Comparison of ENCODE assay signal across 13 cellular contexts in genomic region chr18:13261658-13262357, GRCh38. TPM values are rescaled to one million over a fixed set of nuclear protein-coding genes. Genes with fewer than 3 reads are reported as not detected.
DNase-seq lines count a peak whose midpoint lies in the region; ATAC-seq, FAIRE-seq and TF ChIP-seq lines count a peak whose summit lies in the region.
"Had no signal": no experiment of that assay in that cellular context is flagged by ENCODE, and none has a peak within 500 bp of the region (broad histone marks: within the 10 kb centered on the region; RNA-seq: fewer than 3 reads in every experiment).

No MANE protein-coding gene starts in this region.

- peaks cover 4% of the 10 kb centered on the region for H4K20me1 ChIP-seq in K562 (replicated peaks; ENCODE audit: control insufficient read depth, insufficient read depth, low read length)
- no peaks in the 10 kb centered on the region for H4K20me1 ChIP-seq in HepG2 (ENCODE audit: insufficient read depth, low read length)

- DNase-seq in stimulated activated naive CD8-positive, alpha-beta T cell treated with anti-CD3 and anti-CD28 coated beads, Interleukin-15, amount 100 ng/mL, for 72 hours = no peak
- no peak for DNase-seq in K562 (ENCODE audit: extremely low read depth in 1 of 4, low spot score in 3 of 4)
- DNase-seq in nephron progenitor cell = no peak
- DNase-seq in NCI-H82 (lab: John Stamatoyannopoulos, UW) = no peak
- no peak for DNase-seq in HepG2 (ENCODE audit: low spot score)
- no peak for DNase-seq in NCI-H510A (lab: John Stamatoyannopoulos, UW)
- DNase-seq: brain microvascular endothelial cell, Kasumi-1, NCI-H345 had no signal

- WGBS in K562 (ENCODE audit: insufficient coverage, low coverage, missing lambda C conversion rate) = 25% methylated on average over 21 of the region's 26 CpGs
- 81% methylated on average over 26 of the region's 26 CpGs for WGBS in HepG2 (ENCODE audit: low lambda C conversion rate)

- peaks cover 0 to 6% of the 10 kb centered on the region in 2 experiments; a peak in 2 of 5 replicates for H3K4me1 ChIP-seq in K562 (replicated peaks in 1 of 2; ENCODE audit: control insufficient read depth in 2 of 2, insufficient read depth in 2 of 2, low read length in 2 of 2)
- no peaks in the 10 kb centered on the region for H3K4me1 ChIP-seq in HepG2 (ENCODE audit: insufficient read depth, low read length)

- H3K9me3 Mint-ChIP-seq in stimulated activated naive CD8-positive, alpha-beta T cell treated with anti-CD3 and anti-CD28 coated beads, Interleukin-15, Interleukin-2, amounts not matched to agents 100 ng/mL and 50 ng/mL, for 24 hours = no peaks in the 10 kb centered on the region
- H3K9me3 Mint-ChIP-seq in stimulated activated naive CD8-positive, alpha-beta T cell treated with anti-CD3 and anti-CD28 coated beads, Interleukin-15, amount 100 ng/mL, for 72 hours = no peaks in the 10 kb centered on the region
- H3K9me3 Mint-ChIP-seq in nephron progenitor cell = no peaks in the 10 kb centered on the region

- H3K4me3 ChIP-seq in K562 (no peak overlapping the region), HepG2 (replicated peaks in 1 of 3; ENCODE audit: insufficient read depth in 1 of 3, low read depth in 2 of 3, low read length in 3 of 3) (no peak overlapping the region)

- H2AFZ ChIP-seq in K562 (ENCODE audit: low read depth, low read length) (no peak overlapping the region), HepG2 (ENCODE audit: low read length) (no peak overlapping the region)

- TF ChIP-seq POLR2A in K562 (conservative IDR thresholded peaks at IDR 0.05) (no peak), HepG2 (IDR thresholded peaks at IDR 0.05; ENCODE audit: insufficient read depth in 1 of 2, low read depth in 2 of 2, low read length in 2 of 2) (no peak)

- H3K36me3 ChIP-seq in K562 (ENCODE audit: control insufficient read depth, insufficient read depth, low read length) (no peaks in the 10 kb centered on the region), HepG2 (replicated peaks in 1 of 2; ENCODE audit: control insufficient read depth in 1 of 2, insufficient read depth in 2 of 2, low read length in 2 of 2) (no peaks in the 10 kb centered on the region)
- H3K36me3 ChIP-seq: brain microvascular endothelial cell had no signal

- POLR2A ChIA-PET in K562 (lab: Yijun Ruan, JAX) (no interaction called here), HepG2 (lab: Yijun Ruan, JAX) (no interaction called here)

- H3K9ac ChIP-seq in K562 (ENCODE audit: insufficient read depth in 1 of 2, low read depth in 2 of 2, low read length in 2 of 2) (no peak overlapping the region), HepG2 (ENCODE audit: insufficient read depth, low read depth, low read length) (no peak overlapping the region)

- no peak for FAIRE-seq in K562 (lab: Jason Lieb, UNC)
- FAIRE-seq in HepG2 (lab: Jason Lieb, UNC) = no peak
- FAIRE-seq: TTC549 had no signal

- peaks cover 42% of the 10 kb centered on the region for H3K4me1 Mint-ChIP-seq in stimulated activated naive CD8-positive, alpha-beta T cell treated with anti-CD3 and anti-CD28 coated beads, Interleukin-15, Interleukin-2, amounts not matched to agents 100 ng/mL and 50 ng/mL, for 24 hours (ENCODE audit: low read depth)
- H3K4me1 Mint-ChIP-seq in stimulated activated naive CD8-positive, alpha-beta T cell treated with anti-CD3 and anti-CD28 coated beads, Interleukin-15, amount 100 ng/mL, for 72 hours = peaks cover 51% of the 10 kb centered on the region
- peaks cover 32% of the 10 kb centered on the region for H3K4me1 Mint-ChIP-seq in nephron progenitor cell

- no peaks in the 10 kb centered on the region for H3K27me3 Mint-ChIP-seq in stimulated activated naive CD8-positive, alpha-beta T cell treated with anti-CD3 and anti-CD28 coated beads, Interleukin-15, Interleukin-2, amounts not matched to agents 100 ng/mL and 50 ng/mL, for 24 hours
- H3K27me3 Mint-ChIP-seq in stimulated activated naive CD8-positive, alpha-beta T cell treated with anti-CD3 and anti-CD28 coated beads, Interleukin-15, amount 100 ng/mL, for 72 hours = peaks cover 8% of the 10 kb centered on the region
- H3K27me3 Mint-ChIP-seq in nephron progenitor cell (ENCODE audit: low read depth, poor library complexity) = peaks cover 33% of the 10 kb centered on the region

- intact Hi-C loops in K562 (cut with micrococcal nuclease) (no loop called here), HepG2 (cut with micrococcal nuclease; ENCODE audit: unreplicated experiment) (no loop called here)

- H3K27me3 ChIP-seq in K562 (ENCODE audit: control insufficient read depth in 2 of 2, insufficient read depth in 2 of 2, low read length in 2 of 2) = peaks cover 13 to 43% of the 10 kb centered on the region in 2 experiments
- no peaks in the 10 kb centered on the region for H3K27me3 ChIP-seq in HepG2 (ENCODE audit: control insufficient read depth in 1 of 2, insufficient read depth in 2 of 2, low read length in 2 of 2)
- H3K27me3 ChIP-seq: brain microvascular endothelial cell had no signal

- in situ Hi-C loops in K562 (cut with MboI) = no loop called here
- in situ Hi-C loops in HepG2 (cut with HindIII; ENCODE audit: extremely low pct_ligation_motif_present, low pct_unique_long_range_greater_than_20kb) = no loop called here

- H3K27ac Mint-ChIP-seq in stimulated activated naive CD8-positive, alpha-beta T cell treated with anti-CD3 and anti-CD28 coated beads, Interleukin-15, Interleukin-2, amounts not matched to agents 100 ng/mL and 50 ng/mL, for 24 hours = peak overlapping the region; percentile 2
- no peak overlapping the region for H3K27ac Mint-ChIP-seq in stimulated activated naive CD8-positive, alpha-beta T cell treated with anti-CD3 and anti-CD28 coated beads, Interleukin-15, amount 100 ng/mL, for 72 hours
- H3K27ac Mint-ChIP-seq in nephron progenitor cell = peak overlapping the region; percentile 90

- no peaks in the 10 kb centered on the region for H3K9me1 ChIP-seq in K562 (ENCODE audit: control insufficient read depth, insufficient read depth, low read length)

- no peak for ATAC-seq in stimulated activated naive CD8-positive, alpha-beta T cell treated with anti-CD3 and anti-CD28 coated beads, Interleukin-15, amount 100 ng/mL, for 72 hours
- ATAC-seq in K562 = peak; percentile 19; the same call in 1 of the 3 replicates
- no peak for ATAC-seq in HG03354 (IDR thresholded peaks at IDR 0.05; ENCODE audit: poor library complexity, severe bottlenecking, unreplicated experiment)
- no peak for ATAC-seq in HepG2

- TF ChIP-seq RAD21 in K562 (CRISPR knock-in tag; conservative IDR thresholded peaks at IDR 0.05 in 1 of 2, IDR thresholded peaks at IDR 0.05 in 1 of 2) = no peak
- no peak for TF ChIP-seq RAD21 in HepG2 (CRISPR knock-in tag; IDR thresholded peaks at IDR 0.05)

- no peak overlapping the region for H3K27ac ChIP-seq in K562 (ENCODE audit: extremely low read depth, low read depth, low read length)
- H3K27ac ChIP-seq in HepG2 (ENCODE audit: extremely low read length, insufficient read depth, low read length) = no peak overlapping the region
- H3K27ac ChIP-seq: brain microvascular endothelial cell had no signal

- TF ChIP-seq CTCF in K562 (IDR thresholded peaks at IDR 0.05 in 2 of 3, conservative IDR thresholded peaks at IDR 0.05 in 1 of 3; ENCODE audit: insufficient read depth in 2 of 3, low read depth in 1 of 3, low read length in 3 of 3) = no peak
- TF ChIP-seq CTCF in nephron progenitor cell (IDR thresholded peaks at IDR 0.05) = no peak
- no peak for TF ChIP-seq CTCF in HepG2 (CRISPR knock-in tag; IDR thresholded peaks at IDR 0.05)

- no peaks in the 10 kb centered on the region for H3K36me3 Mint-ChIP-seq in stimulated activated naive CD8-positive, alpha-beta T cell treated with anti-CD3 and anti-CD28 coated beads, Interleukin-15, Interleukin-2, amounts not matched to agents 100 ng/mL and 50 ng/mL, for 24 hours (ENCODE audit: low read depth)
- H3K36me3 Mint-ChIP-seq in nephron progenitor cell (ENCODE audit: low read depth) = no peaks in the 10 kb centered on the region

- TF ChIP-seq EP300 in K562 (IDR thresholded peaks at IDR 0.05; ENCODE audit: low read length) = no peak
- TF ChIP-seq EP300 in HepG2 (IDR thresholded peaks at IDR 0.05; ENCODE audit: low read depth in 2 of 2, low read length in 2 of 2) = no peak
- no peak for TF ChIP-seq EP300 in HepG2 (CRISPR knock-in tag; IDR thresholded peaks at IDR 0.05; ENCODE audit: borderline replicate concordance)

- CTCF ChIA-PET in K562 (lab: Yijun Ruan, JAX; ENCODE audit: low intra/inter-chr PET ratio) = no interaction called here
- CTCF ChIA-PET in HepG2 (lab: Yijun Ruan, JAX; ENCODE audit: low intra/inter-chr PET ratio, low total read pairs) = no interaction called here

- BruUV-seq in K562 (replicated peaks; lab: Mats Ljungman, UMichigan) (no TSS peak), HepG2 (replicated peaks; lab: Mats Ljungman, UMichigan) (no TSS peak)

- no peaks in the 10 kb centered on the region for H3K9me3 ChIP-seq in K562 (replicated peaks; ENCODE audit: control insufficient read depth, insufficient read depth, low read depth, low read length)
- no peaks in the 10 kb centered on the region for H3K9me3 ChIP-seq in HepG2 (ENCODE audit: low read length)

- no peaks in the 10 kb centered on the region for H3K79me2 ChIP-seq in K562 (ENCODE audit: control insufficient read depth, insufficient read depth, low read length)
- H3K79me2 ChIP-seq in HepG2 (ENCODE audit: insufficient read depth, low read length) = no peaks in the 10 kb centered on the region

- H3K4me2 ChIP-seq in K562 (ENCODE audit: insufficient read depth, low read length) = no peak overlapping the region
- H3K4me2 ChIP-seq in HepG2 (ENCODE audit: low read depth, low read length) = no peak overlapping the region

- H3K4me3 Mint-ChIP-seq in stimulated activated naive CD8-positive, alpha-beta T cell treated with anti-CD3 and anti-CD28 coated beads, Interleukin-15, Interleukin-2, amounts not matched to agents 100 ng/mL and 50 ng/mL, for 24 hours = no peak overlapping the region
- peak overlapping the region in 1 of 2 donors; percentile 58 for H3K4me3 Mint-ChIP-seq in stimulated activated naive CD8-positive, alpha-beta T cell treated with anti-CD3 and anti-CD28 coated beads, Interleukin-15, amount 100 ng/mL, for 72 hours
- H3K4me3 Mint-ChIP-seq in nephron progenitor cell = no peak overlapping the region

RNA-seq across cellular contexts. Expression of gene LDLRAD4, which starts 43.2 kb away (rescaled TPM):
- not detected in 2 replicates for total RNA-seq in K562 (2011; cell fraction: chromatin; rRNA removed; ENCODE audit: low replicate concordance)
- not detected in 2 replicates for total RNA-seq in K562 (2011; cell fraction: nucleolus; rRNA removed)
- total RNA-seq in K562 (2011; cell fraction: nucleoplasm; rRNA removed) = not detected in 2 replicates
- total RNA-seq in K562 (2014; rRNA removed) (not detected in 2 replicates), K562 (2014; rRNA removed; fragmentation: Illumina TruSeq; extraction: Trizol) (not detected in 2 replicates), K562 (2015; rRNA removed; fragmentation: Illumina TruSeq; extraction: Trizol) (not detected in 2 replicates), K562 (2021) (0.25 TPM in 1 of 2 replicates, not detected in the other), HepG2 (2016; rRNA removed; fragmentation: Illumina TruSeq; extraction: Trizol) (10.4 and 13.6 TPM in 2 replicates)
- polyA plus RNA-seq in K562 (2011; rRNA removed) (not detected in 2 replicates), K562 (2014; fragmentation: Illumina TruSeq; extraction: Trizol) (not detected in 2 replicates), K562 (2014; fragmentation: Nextera tagmentation; extraction: Ambion mirVana) (under 1 TPM in 1 of 2 experiments, not detected in 1; 0.01 TPM), K562 (2014; rRNA removed) (not detected in 2 replicates), HepG2 (2011; rRNA removed) (11.8 and 20.9 TPM in 2 replicates)
- polyA plus RNA-seq in K562 (2011; cell fraction: cytosol; rRNA removed) = not detected in 2 replicates
- polyA plus RNA-seq in K562 (2011; cell fraction: nucleus; rRNA removed) = not detected in 2 replicates
- 0.07 and 0.96 TPM in 2 replicates for polyA plus RNA-seq in K562 (2012)
- not detected in 2 replicates for polyA minus RNA-seq in K562 (2011; rRNA and poly(A)+ RNA removed)
- polyA minus RNA-seq in K562 (2011; cell fraction: cytosol; rRNA and poly(A)+ RNA removed) = not detected in 2 replicates
- polyA minus RNA-seq in K562 (2011; cell fraction: nucleus; rRNA and poly(A)+ RNA removed) = not detected in 2 replicates
- 6.1 and 8.9 TPM in 2 replicates for total RNA-seq in HepG2 (2016; cell fraction: cytosol; rRNA removed; fragmentation: Illumina TruSeq; extraction: Trizol; ENCODE audit: low read depth)
- total RNA-seq in HepG2 (2016; cell fraction: insoluble cytoplasmic fraction; rRNA removed; fragmentation: Illumina TruSeq; extraction: Trizol) = 12.4 and 15.9 TPM in 2 replicates
- 11.2 and 12.8 TPM in 2 replicates for total RNA-seq in HepG2 (2016; cell fraction: membrane; rRNA removed; fragmentation: Illumina TruSeq; extraction: Trizol)
- total RNA-seq in HepG2 (2016; cell fraction: nucleus; rRNA removed; fragmentation: Illumina TruSeq; extraction: Trizol) = 18.3 and 32.5 TPM in 2 replicates
- 7.9 and 14.0 TPM in 2 replicates for polyA plus RNA-seq in HepG2 (2011; cell fraction: cytosol; rRNA removed)
- 35.4 and 60.5 TPM in 2 replicates for polyA plus RNA-seq in HepG2 (2011; cell fraction: nucleus; rRNA removed)
- polyA plus RNA-seq in HepG2 (2012) = 7.9 and 15.6 TPM in 2 replicates
- polyA plus RNA-seq in HepG2 (2016; cell fraction: cytosol; fragmentation: Illumina TruSeq; extraction: Trizol; ENCODE audit: low read depth) = 9.0 and 9.7 TPM in 2 replicates
- polyA plus RNA-seq in HepG2 (2016; cell fraction: insoluble cytoplasmic fraction; fragmentation: Illumina TruSeq; extraction: Trizol; ENCODE audit: low read depth) = 12.7 and 13.9 TPM in 2 replicates
- 12.9 and 14.9 TPM in 2 replicates for polyA plus RNA-seq in HepG2 (2016; cell fraction: membrane; fragmentation: Illumina TruSeq; extraction: Trizol; ENCODE audit: low read depth)
- polyA plus RNA-seq in HepG2 (2016; cell fraction: nucleus; fragmentation: Illumina TruSeq; extraction: Trizol; ENCODE audit: insufficient read depth, low read depth) = 20.5 and 30.2 TPM in 2 replicates
- polyA minus RNA-seq in HepG2 (2011; rRNA and poly(A)+ RNA removed; ENCODE audit: low replicate concordance) = 0.19 and 17.1 TPM in 2 replicates
- polyA minus RNA-seq in HepG2 (2011; cell fraction: cytosol; rRNA and poly(A)+ RNA removed) = 5.8 and 10.2 TPM in 2 replicates
- 34.9 and 52.0 TPM in 2 replicates for polyA minus RNA-seq in HepG2 (2011; cell fraction: nucleus; rRNA and poly(A)+ RNA removed)
- polyA plus RNA-seq: BJ had no signal

Comparison
In these comparisons a context has a peak if more than half of its experiments do, and no peak if none do; other contexts are left out.
1. H3K27ac Mint-ChIP-seq: peak in stimulated activated naive CD8-positive, alpha-beta T cell treated with anti-CD3 and anti-CD28 coated beads, Interleukin-15, Interleukin-2, amounts not matched to agents 100 ng/mL and 50 ng/mL, for 24 hours (single experiment) and nephron progenitor cell (single experiment); none in stimulated activated naive CD8-positive, alpha-beta T cell treated with anti-CD3 and anti-CD28 coated beads, Interleukin-15, amount 100 ng/mL, for 72 hours (0 of 2).
2. RNA of gene LDLRAD4, which starts 43.2 kb away (total RNA-seq): 6.1 to 32.5 TPM in HepG2; 0.25 TPM in K562; every median in the first group is over 4 times any median in the second.